ENCODE assay signal across 21 cellular contexts in the genomic region with DNA sequence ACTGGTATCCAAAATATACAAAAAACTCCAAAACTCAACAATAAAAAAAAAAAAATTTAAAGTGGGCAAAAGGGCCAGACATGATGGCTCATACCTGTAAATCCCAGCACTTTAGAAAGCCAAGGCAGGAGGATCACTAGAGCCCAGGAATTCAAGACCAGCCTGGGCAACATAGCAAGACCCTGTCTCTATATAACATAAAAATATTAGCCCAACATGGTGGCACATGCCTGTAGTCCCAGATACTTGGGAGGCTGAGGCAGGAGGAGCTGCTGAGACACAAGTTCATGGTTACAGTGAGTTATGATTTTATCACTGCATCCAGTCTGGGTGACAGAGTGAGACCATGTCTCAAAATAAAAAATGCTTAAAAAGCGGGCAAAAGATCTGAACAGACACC.
"Had no signal": no experiment of that assay in that cellular context is flagged by ENCODE, and none has a peak within 500 bp of the region (broad histone marks: within the 10 kb centered on the region; RNA-seq: fewer than 3 reads in every experiment).

No MANE protein-coding gene starts in this region.

- ATAC-seq: activated CD4-positive, alpha-beta T cell treated with anti-CD3 and anti-CD28 coated beads for 36 hours; activated T-helper 17 cell treated with anti-CD3 and anti-CD28 coated beads, Interleukin-2, amount 50 U/mL, for 72 hours; PC-3; T-cell had no signal

- DNase-seq: activated CD4-positive, alpha-beta memory T cell treated with anti-CD3 and anti-CD28 coated beads, Interleukin-2, amount 10 ng/mL, durations not matched to agents 7 days and 5 days; activated CD4-positive, alpha-beta T cell treated with anti-CD3 and anti-CD28 coated beads for 36 hours; activated CD4-positive, alpha-beta T cell treated with anti-CD3 and anti-CD28 coated beads, Interleukin-2, amount 50 U/mL, for 1 hour; activated gamma-delta T cell; activated naive CD4-positive, alpha-beta T cell treated with anti-CD3 and anti-CD28 coated beads for 36 hours; activated T-cell treated with anti-CD3 and anti-CD28 coated beads for 4 hours; activated T-cell treated with anti-CD3 and anti-CD28 coated beads, Interleukin-2, amount 50 U/mL, for 48 hours; amygdala; NCI-H1105; NCI-H1436; NCI-H1694 treated with DMSO at 0.1 percent for 48 hours; NCI-H2081; NCI-H510A treated with DMSO at 0.1 percent for 48 hours; PC-3; T-cell; T-helper 2 cell had no signal

- H3K4me3 ChIP-seq: SK-N-MC had no signal

- FAIRE-seq: astrocyte, RCC 7860 had no signal

- H3K27ac ChIP-seq: SK-N-MC, VCaP had no signal
